16 cellular contexts compared by ENCODE assay signal in genomic region chr3:185701891-185702563, GRCh38.
DNase-seq lines count a peak whose midpoint lies in the region; ATAC-seq and TF ChIP-seq lines count a peak whose summit lies in the region.
"Had no signal": no experiment of that assay in that cellular context is flagged by ENCODE, and none has a peak within 500 bp of the region (broad histone marks: within the 10 kb centered on the region; RNA-seq: fewer than 3 reads in every experiment).

No MANE protein-coding gene starts in this region.

- H3K4me1 ChIP-seq in RWPE2 (ENCODE audit: insufficient read depth, poor library complexity, severe bottlenecking) (peaks cover 13% of the 10 kb centered on the region), iPS-20b (ENCODE audit: insufficient read depth, low read length) (peaks cover 21% of the 10 kb centered on the region), trophoblast cell (ENCODE audit: control insufficient read depth in 1 of 2, insufficient read depth in 2 of 2, low read length in 2 of 2) (peaks cover 0 to 2% of the 10 kb centered on the region in 2 experiments)

- no peaks in the 10 kb centered on the region for H3K36me3 Mint-ChIP-seq in T-cell
- H3K36me3 Mint-ChIP-seq: immature natural killer cell had no signal

- peaks cover 0 to 9% (median 0%) of the 10 kb centered on the region in 3 donors for H3K4me1 Mint-ChIP-seq in T-cell
- H3K4me1 Mint-ChIP-seq: immature natural killer cell had no signal

- no peak for ATAC-seq in RWPE2 (ENCODE audit: low read depth)
- no peak for ATAC-seq in GM19324 (IDR thresholded peaks at IDR 0.05; ENCODE audit: low FRiP score, unreplicated experiment)
- ATAC-seq in T-cell (replicated peaks in 1 of 4): no peak
- ATAC-seq: activated CD8-positive, alpha-beta T cell treated with anti-CD3 and anti-CD28 coated beads for 36 hours had no signal

- no peaks in the 10 kb centered on the region for H3K9me3 ChIP-seq in RWPE2 (ENCODE audit: severe bottlenecking)
- H3K9me3 ChIP-seq in iPS-20b (ENCODE audit: insufficient read depth, low read depth, low read length): no peaks in the 10 kb centered on the region
- H3K9me3 ChIP-seq in trophoblast cell (ENCODE audit: insufficient read depth, low read depth, low read length): no peaks in the 10 kb centered on the region
- H3K9me3 ChIP-seq: A549 had no signal

- no peak overlapping the region for H3K23ac ChIP-seq in trophoblast cell (ENCODE audit: low read length)

- CTCF ChIA-PET in T-cell (lab: Charles Lee): interaction anchor here in 1 of 2 donors (0.7 kb wide), 1 partner anchor 34 kb away, joined by 3 read pairs; no protein-coding TSS in a partner anchor

- peaks cover 11 to 27% of the 10 kb centered on the region in 2 donors for H3K27me3 Mint-ChIP-seq in T-cell

- H4K8ac ChIP-seq in trophoblast cell (ENCODE audit: low read depth, low read length): no peak overlapping the region

- H3K27ac ChIP-seq in RWPE2 (ENCODE audit: poor library complexity, severe bottlenecking) (peak overlapping the region; percentile 43), iPS-20b (ENCODE audit: low read length) (no peak overlapping the region), trophoblast cell (ENCODE audit: low read depth, low read length) (no peak overlapping the region)

- no peak overlapping the region for H2AFZ ChIP-seq in trophoblast cell (ENCODE audit: insufficient read depth, low read length, poor library complexity)

- H3K14ac ChIP-seq in trophoblast cell (ENCODE audit: low read length): no peak overlapping the region

- H3K27ac Mint-ChIP-seq in T-cell: no peak overlapping the region
- H3K27ac Mint-ChIP-seq: activated CD8-positive, alpha-beta T cell treated with anti-CD3 and anti-CD28 coated beads for 36 hours; immature natural killer cell had no signal

- H4K12ac ChIP-seq in trophoblast cell (ENCODE audit: low read depth, low read length): no peak overlapping the region

- H2BK120ac ChIP-seq in trophoblast cell (ENCODE audit: insufficient read depth, low read length, poor library complexity): no peak overlapping the region

- peaks cover 3% of the 10 kb centered on the region for H3K79me2 ChIP-seq in trophoblast cell (ENCODE audit: control insufficient read depth, insufficient read depth, low read length, poor library complexity)

- H2AK5ac ChIP-seq in trophoblast cell (ENCODE audit: low read length): no peak overlapping the region

- no peak overlapping the region for H2BK12ac ChIP-seq in trophoblast cell (ENCODE audit: low read length)

- no peaks in the 10 kb centered on the region for H3K79me1 ChIP-seq in trophoblast cell (ENCODE audit: low read length)

- H3K27me3 ChIP-seq in RWPE2 (ENCODE audit: insufficient read depth, poor library complexity, severe bottlenecking): no peaks in the 10 kb centered on the region
- no peaks in the 10 kb centered on the region for H3K27me3 ChIP-seq in iPS-20b (ENCODE audit: insufficient read depth, low read length)
- H3K27me3 ChIP-seq in trophoblast cell (ENCODE audit: insufficient read depth, low read length): no peaks in the 10 kb centered on the region

- DNase-seq in NCI-H1105 (lab: John Stamatoyannopoulos, UW) (peak; percentile 3), NCI-H1105 treated with DMSO at 0.1 percent for 48 hours (lab: John Stamatoyannopoulos, UW) (no peak), RWPE2 (ENCODE audit: low spot score) (no peak), trophoblast cell (no peak), GM19238 (ENCODE audit: insufficient read length, low spot score) (no peak), T-cell (no peak)
- DNase-seq: activated CD8-positive, alpha-beta T cell treated with anti-CD3 and anti-CD28 coated beads for 36 hours; activated naive CD4-positive, alpha-beta T cell; central memory CD4-positive, alpha-beta T cell; GOT3; immature natural killer cell; NCI-H1436 treated with DMSO at 0.1 percent for 48 hours; stimulated activated CD4-positive, alpha-beta T cell treated with anti-CD3 and anti-CD28 coated beads, Interleukin-15, amount 100 ng/mL, for 24 hours had no signal

- H3K4me3 ChIP-seq in RWPE2 (ENCODE audit: severe bottlenecking): no peak overlapping the region
- H3K4me3 ChIP-seq in iPS-20b (ENCODE audit: low read length): no peak overlapping the region
- H3K4me3 ChIP-seq in trophoblast cell (ENCODE audit: low read depth, low read length): no peak overlapping the region
- H3K4me3 ChIP-seq: A549 had no signal

- no peak overlapping the region for H3K4me3 Mint-ChIP-seq in T-cell
- H3K4me3 Mint-ChIP-seq: activated CD8-positive, alpha-beta T cell treated with anti-CD3 and anti-CD28 coated beads for 36 hours; immature natural killer cell had no signal

- WGBS in trophoblast cell (ENCODE audit: extremely low coverage, insufficient coverage, insufficient read length): no CpG with 5 or more reads among the region's 10 CpGs

- POLR2A ChIA-PET in T-cell (lab: Charles Lee): no interaction called here

- 0 out of 2 replicates have a peak overlapping the region, but pooled peaks have one; percentile 5 for H3K9ac ChIP-seq in iPS-20b (ENCODE audit: low read depth, low read length)
- no peak overlapping the region for H3K9ac ChIP-seq in trophoblast cell (ENCODE audit: low read length)

- no peak overlapping the region for H2BK5ac ChIP-seq in trophoblast cell (ENCODE audit: low read depth, low read length, poor library complexity)

- peak overlapping the region; percentile 39 for H3K4ac ChIP-seq in trophoblast cell (ENCODE audit: low read depth, low read length)

- H4K91ac ChIP-seq in trophoblast cell (ENCODE audit: low read depth, low read length): no peak overlapping the region

- H3K18ac ChIP-seq in trophoblast cell (ENCODE audit: low read length): no peak overlapping the region

- no peak overlapping the region for H3K4me2 ChIP-seq in trophoblast cell (ENCODE audit: low read length)
- H3K4me2 ChIP-seq: A549 had no signal

- TF ChIP-seq CTCF in RWPE2 (IDR thresholded peaks at IDR 0.05; ENCODE audit: poor library complexity, severe bottlenecking): no peak

- H3K9me3 Mint-ChIP-seq in T-cell: no peaks in the 10 kb centered on the region
- H3K9me3 Mint-ChIP-seq: activated CD8-positive, alpha-beta T cell treated with anti-CD3 and anti-CD28 coated beads for 36 hours; immature natural killer cell had no signal

- H3K36me3 ChIP-seq in RWPE2 (ENCODE audit: low read depth) (no peaks in the 10 kb centered on the region), iPS-20b (ENCODE audit: insufficient read depth, low read depth, low read length) (no peaks in the 10 kb centered on the region), trophoblast cell (ENCODE audit: control insufficient read depth in 1 of 2, insufficient read depth in 2 of 2, low read length in 2 of 2) (peaks cover 0 to 1% of the 10 kb centered on the region in 2 experiments)
